ENCODE assay signal across 8 cellular contexts in genomic region chr19:40778045-40778864, GRCh38. TPM values are rescaled to one million over a fixed set of nuclear protein-coding genes. Genes with fewer than 3 reads are reported as not detected.
DNase-seq lines count a peak whose midpoint lies in the region; ATAC-seq and TF ChIP-seq lines count a peak whose summit lies in the region.

A gene with protein sequence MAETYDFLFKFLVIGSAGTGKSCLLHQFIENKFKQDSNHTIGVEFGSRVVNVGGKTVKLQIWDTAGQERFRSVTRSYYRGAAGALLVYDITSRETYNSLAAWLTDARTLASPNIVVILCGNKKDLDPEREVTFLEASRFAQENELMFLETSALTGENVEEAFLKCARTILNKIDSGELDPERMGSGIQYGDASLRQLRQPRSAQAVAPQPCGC (plus strand): TSS chr19:40778247. CDS start chr19:40778376, 129 bp downstream.

- peaks cover 4% of the 10 kb centered on the region for H3K79me2 ChIP-seq in osteoblast (ENCODE audit: insufficient read depth, low read length)

- TF ChIP-seq CTCF in GM10248 (IDR thresholded peaks at IDR 0.05; ENCODE audit: control extremely low read depth, extremely low read depth, low read depth, missing control alignments) (no peak), osteoblast (IDR thresholded peaks at IDR 0.05; ENCODE audit: extremely low read depth, low read depth, low read length) (no peak), thoracic aorta (IDR thresholded peaks at IDR 0.05) (no peak)

- H3K4me1 ChIP-seq in osteoblast (ENCODE audit: insufficient read depth, low read length) (peaks cover 12% of the 10 kb centered on the region), thoracic aorta (ENCODE audit: control insufficient read depth in 1 of 2, low read depth in 2 of 2) (peaks cover 13 to 23% of the 10 kb centered on the region in 2 donors)

- peak within 1 kb of the TSS; percentile 95 for H3K4me3 Mint-ChIP-seq in activated naive CD8-positive, alpha-beta T cell

- no peaks in the 10 kb centered on the region for H4K20me1 ChIP-seq in osteoblast (ENCODE audit: insufficient read depth, low read length)

- H3K27me3 Mint-ChIP-seq in activated naive CD8-positive, alpha-beta T cell = no peaks in the 10 kb centered on the region

- H3K36me3 Mint-ChIP-seq in activated naive CD8-positive, alpha-beta T cell = peaks cover 7% of the 10 kb centered on the region

- H3K4me2 ChIP-seq in osteoblast (ENCODE audit: insufficient read depth, low read length) = peak within 1 kb of the TSS; percentile 99

- POLR2A ChIA-PET in GM10248 (lab: Yijun Ruan, JAX) = interaction anchor here (0.6 to 3.1 kb wide), 16 partner anchors 8 to 511 kb away, joined by 3 to 35 read pairs (median 4); partner anchors contain the start of genes ACTMAP, COQ8B, EGLN2 and ITPKC

- H3K4me1 Mint-ChIP-seq in activated naive CD8-positive, alpha-beta T cell (ENCODE audit: low read depth) = peaks cover 43% of the 10 kb centered on the region

- no peaks in the 10 kb centered on the region for H3K36me3 ChIP-seq in osteoblast (ENCODE audit: insufficient read depth, low read length)
- H3K36me3 ChIP-seq in thoracic aorta = no peaks in the 10 kb centered on the region

- ATAC-seq in HG02623 (IDR thresholded peaks at IDR 0.05; ENCODE audit: unreplicated experiment) = peak; percentile 61
- peak; percentile 93 for ATAC-seq in thoracic aorta (ENCODE audit: insufficient number of reproducible peaks, low FRiP score, low read depth)

- H3K27ac Mint-ChIP-seq in activated naive CD8-positive, alpha-beta T cell = peak within 1 kb of the TSS; percentile 96

- DNase-seq in GM10248 (ENCODE audit: extremely low spot score) (peak; percentile 95), NCI-H1105 (lab: John Stamatoyannopoulos, UW) (peak; percentile 100), SKM-1 treated with dmso at 0.1 percent for 144 hours (lab: John Stamatoyannopoulos, UW; ENCODE audit: unreplicated experiment) (peak; percentile 99), glomerular visceral epithelial cell (ENCODE audit: extremely low spot score) (peak; percentile 100), osteoblast (ENCODE audit: insufficient read length, low spot score, missing footprints) (peak; percentile 98), thoracic aorta (ENCODE audit: low spot score) (peak; percentile 99)

- no peaks in the 10 kb centered on the region for H3K9me3 Mint-ChIP-seq in activated naive CD8-positive, alpha-beta T cell (ENCODE audit: low read depth)

- peak within 1 kb of the TSS; percentile 92 for H2AFZ ChIP-seq in osteoblast (ENCODE audit: low read length)

- peak within 1 kb of the TSS; percentile 88 for H3K27ac ChIP-seq in osteoblast (ENCODE audit: low read depth, low read length)
- peak within 1 kb of the TSS; percentile 87 to 99 for H3K27ac ChIP-seq in thoracic aorta

- CTCF ChIA-PET in GM10248 (lab: Yijun Ruan, JAX) = interaction anchor here (0.9 to 3.7 kb wide), 15 partner anchors 11 to 357 kb away, joined by 3 to 23 read pairs (median 5); partner anchors contain the start of genes ACTMAP, EGLN2 and SNRPA

- H3K4me3 ChIP-seq in osteoblast (ENCODE audit: insufficient read depth, low read length) (peak within 1 kb of the TSS; percentile 77), thoracic aorta (peak within 1 kb of the TSS; percentile 70)

- H3K27me3 ChIP-seq in osteoblast (ENCODE audit: insufficient read depth, low read length) (no peaks in the 10 kb centered on the region), thoracic aorta (replicated peaks; ENCODE audit: insufficient read depth) (no peaks in the 10 kb centered on the region)

- no peaks in the 10 kb centered on the region for H3K9me3 ChIP-seq in osteoblast (ENCODE audit: low read depth, low read length)
- H3K9me3 ChIP-seq in thoracic aorta = no peaks in the 10 kb centered on the region

RNA-seq across cellular contexts. Expression of the gene that starts here (rescaled TPM):
- total RNA-seq in osteoblast (8.0 and 13.8 TPM in 2 replicates), thoracic aorta (10 to 100 TPM; 37.9 to 38.2 TPM)

Comparison
In these comparisons a context has a peak if more than half of its experiments do, and no peak if none do; other contexts are left out.
1. Peak in every context shown above with its lines: DNase-seq, ATAC-seq, H3K4me3 ChIP-seq and H3K27ac ChIP-seq.